In genomic region chr4:60189286-60189685, GRCh38 we compare ENCODE assay signal across 35 cellular contexts.
"Had no signal": no experiment of that assay in that cellular context is flagged by ENCODE, and none has a peak within 500 bp of the region (broad histone marks: within the 10 kb centered on the region; RNA-seq: fewer than 3 reads in every experiment).

No MANE protein-coding gene starts in this region.

- H3K27me3 ChIP-seq: MG63 had no signal

- DNase-seq: Kasumi-1, MG63, MM.1S, MV-4-11, NCI-H1048, NCI-H1092, NCI-H1092 treated with DMSO at 0.1 percent for 48 hours, NCI-H1105, NCI-H1105 treated with DMSO at 0.1 percent for 48 hours, NCI-H1417, NCI-H1417 treated with DMSO at 0.1 percent for 48 hours, NCI-H1436, NCI-H1436 treated with DMSO at 0.1 percent for 48 hours, NCI-H146, NCI-H1694, NCI-H1694 treated with DMSO at 0.1 percent for 48 hours, NCI-H187, NCI-H187 treated with DMSO at 0.1 percent for 48 hours, NCI-H1930, NCI-H2029, NCI-H2029 treated with DMSO at 0.1 percent for 48 hours, NCI-H2081, NCI-H2081 treated with DMSO at 0.1 percent for 48 hours, NCI-H2107, NCI-H2171, NCI-H2171 treated with DMSO at 0.1 percent for 48 hours, NCI-H2227 treated with DMSO at 0.1 percent for 48 hours, NCI-H226, NCI-H345, NCI-H446, NCI-H446 treated with DMSO at 0.1 percent for 48 hours, NCI-H510A, NCI-H510A treated with DMSO at 0.1 percent for 48 hours, NCI-H524, NCI-H524 treated with DMSO at 0.1 percent for 48 hours had no signal

- H3K4me3 ChIP-seq: MG63 had no signal

- H3K36me3 ChIP-seq: MG63 had no signal

- H3K9me3 ChIP-seq: MG63 had no signal
